ENCODE assay signal across 1 cellular context in genomic region chr9:136316896-136317676, GRCh38.
TF ChIP-seq lines count a peak whose summit lies in the region.

No MANE protein-coding gene starts in this region.

TF ChIP-seq in GM12878, 131 proteins besides CTCF, POLR2A, EP300 and RAD21:
- no peak for TF ChIP-seq GATAD2B (conservative IDR thresholded peaks at IDR 0.05; ENCODE audit: low read depth)
- TF ChIP-seq, protein P1, sequence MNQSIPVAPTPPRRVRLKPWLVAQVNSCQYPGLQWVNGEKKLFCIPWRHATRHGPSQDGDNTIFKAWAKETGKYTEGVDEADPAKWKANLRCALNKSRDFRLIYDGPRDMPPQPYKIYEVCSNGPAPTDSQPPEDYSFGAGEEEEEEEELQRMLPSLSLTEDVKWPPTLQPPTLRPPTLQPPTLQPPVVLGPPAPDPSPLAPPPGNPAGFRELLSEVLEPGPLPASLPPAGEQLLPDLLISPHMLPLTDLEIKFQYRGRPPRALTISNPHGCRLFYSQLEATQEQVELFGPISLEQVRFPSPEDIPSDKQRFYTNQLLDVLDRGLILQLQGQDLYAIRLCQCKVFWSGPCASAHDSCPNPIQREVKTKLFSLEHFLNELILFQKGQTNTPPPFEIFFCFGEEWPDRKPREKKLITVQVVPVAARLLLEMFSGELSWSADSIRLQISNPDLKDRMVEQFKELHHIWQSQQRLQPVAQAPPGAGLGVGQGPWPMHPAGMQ (IDR thresholded peaks at IDR 0.05; ENCODE audit: borderline replicate concordance): no peak
- TF ChIP-seq ESRRA (IDR thresholded peaks at IDR 0.05; ENCODE audit: low read length): no peak
- TF ChIP-seq RBBP5 (conservative IDR thresholded peaks at IDR 0.05): no peak
